Comparison of ENCODE assay signal across 13 cellular contexts in the genomic region with DNA sequence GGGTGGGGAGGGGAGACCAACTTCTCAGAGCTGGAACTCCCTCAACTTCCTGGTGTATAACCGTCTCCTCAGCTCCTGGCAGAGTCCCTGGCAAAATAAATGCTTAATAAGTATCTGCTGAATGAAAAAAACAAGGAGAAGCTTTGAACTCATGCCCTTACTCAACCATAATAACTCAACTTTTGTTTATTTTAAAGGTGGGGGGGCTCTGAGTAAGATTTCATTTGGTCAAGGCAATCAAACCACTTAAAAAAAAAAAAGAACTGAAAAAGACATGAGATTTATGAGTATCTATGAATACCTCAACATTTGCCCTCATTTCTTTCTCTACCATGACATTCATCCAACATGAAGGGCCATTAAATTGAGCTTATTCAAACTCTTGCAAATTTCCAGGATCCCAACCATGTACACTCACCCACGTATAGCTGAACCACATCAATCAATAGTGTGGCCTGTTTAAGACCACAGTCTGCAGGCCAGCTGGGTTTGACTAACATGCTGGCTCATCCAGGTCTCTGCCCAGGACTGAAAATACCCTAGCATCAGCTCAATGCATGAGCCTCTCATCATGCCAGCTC.
DNase-seq lines count a peak whose midpoint lies in the region; ATAC-seq, FAIRE-seq and TF ChIP-seq lines count a peak whose summit lies in the region.
"Had no signal": no experiment of that assay in that cellular context is flagged by ENCODE, and none has a peak within 500 bp of the region (broad histone marks: within the 10 kb centered on the region; RNA-seq: fewer than 3 reads in every experiment).

No MANE protein-coding gene starts in this region.

- DNase-seq in AG08396 (ENCODE audit: low spot score) = peak; percentile 51
- DNase-seq in ELR (ENCODE audit: low read depth) = peak; percentile 50
- DNase-seq in T-helper 17 cell = no peak
- DNase-seq in keratinocyte (ENCODE audit: low read depth, low spot score) = no peak
- DNase-seq in C1 segment of cervical spinal cord (lab: John Stamatoyannopoulos, UW) = no peak
- no peak for DNase-seq in SKM-1 (lab: John Stamatoyannopoulos, UW; ENCODE audit: unreplicated experiment)
- no peak for DNase-seq in NCI-H345 (lab: John Stamatoyannopoulos, UW)
- DNase-seq: amniotic stem cell, DMS79, NCI-H446 treated with DMSO at 0.1 percent for 48 hours, upper lobe of left lung had no signal

- peaks cover 54% of the 10 kb centered on the region for H3K4me1 Mint-ChIP-seq in T-helper 17 cell

- no peaks in the 10 kb centered on the region for H4K20me1 ChIP-seq in keratinocyte (ENCODE audit: control insufficient read depth, extremely low read depth, insufficient read depth, low read length)

- H3K36me3 Mint-ChIP-seq in T-helper 17 cell (ENCODE audit: low read depth) = peaks cover 5% of the 10 kb centered on the region

- no peaks in the 10 kb centered on the region for H3K9me1 ChIP-seq in keratinocyte (ENCODE audit: control insufficient read depth, extremely low read depth, insufficient read depth, low read length)

- H3K9me3 ChIP-seq in T-helper 17 cell (ENCODE audit: control insufficient read depth, low read length, poor library complexity, severe bottlenecking) (no peaks in the 10 kb centered on the region), keratinocyte (ENCODE audit: control insufficient read depth, low read depth, low read length) (no peaks in the 10 kb centered on the region)
- H3K9me3 ChIP-seq: HAP-1, upper lobe of left lung had no signal

- no peaks in the 10 kb centered on the region for H3K27me3 ChIP-seq in keratinocyte (ENCODE audit: control insufficient read depth, extremely low read depth, insufficient read depth, low read length)
- H3K27me3 ChIP-seq: upper lobe of left lung had no signal

- H3K4me1 ChIP-seq in keratinocyte (ENCODE audit: control insufficient read depth, extremely low read depth, insufficient read depth, low read length) = peaks cover 41% of the 10 kb centered on the region
- H3K4me1 ChIP-seq: HAP-1 had no signal

- H3K4me2 ChIP-seq in keratinocyte (ENCODE audit: control insufficient read depth, extremely low read depth, insufficient read depth, low read depth, low read length) = no peak overlapping the region

- no peak overlapping the region for H2AFZ ChIP-seq in keratinocyte (ENCODE audit: control insufficient read depth, low read length)

- peak overlapping the region; percentile 53 for H3K27ac Mint-ChIP-seq in T-helper 17 cell

- H3K27me3 Mint-ChIP-seq in T-helper 17 cell = no peaks in the 10 kb centered on the region

- TF ChIP-seq CTCF in keratinocyte (optimal IDR thresholded peaks at IDR 0.05 in 1 of 3, IDR thresholded peaks at IDR 0.05 in 1 of 3, conservative IDR thresholded peaks at IDR 0.05 in 1 of 3; ENCODE audit: extremely low read depth in 1 of 3, insufficient read depth in 2 of 3, low read length in 3 of 3) = no peak

- H3K27ac ChIP-seq in keratinocyte (ENCODE audit: control insufficient read depth, insufficient read depth, low read length) = no peak overlapping the region
- H3K27ac ChIP-seq: upper lobe of left lung had no signal

- FAIRE-seq in keratinocyte (lab: Jason Lieb, UNC) = peak; percentile 83

- no peak overlapping the region for H3K4me3 Mint-ChIP-seq in T-helper 17 cell

- no peaks in the 10 kb centered on the region for H3K36me3 ChIP-seq in keratinocyte (ENCODE audit: control insufficient read depth in 2 of 2, extremely low read depth in 1 of 2, insufficient read depth in 2 of 2, low read length in 2 of 2)
- H3K36me3 ChIP-seq: HAP-1, upper lobe of left lung had no signal

- H3K79me2 ChIP-seq in keratinocyte (ENCODE audit: control insufficient read depth, insufficient read depth, low read length) = no peaks in the 10 kb centered on the region

- ATAC-seq in T-helper 17 cell (no peak), HG03571 (IDR thresholded peaks at IDR 0.05; ENCODE audit: unreplicated experiment) (no peak)

- dilution Hi-C loops in keratinocyte (cut with MboI; ENCODE audit: extremely low pct_ligation_motif_present, low sequenced_read_pairs) = no loop called here

- H3K9ac ChIP-seq in keratinocyte (ENCODE audit: control insufficient read depth, extremely low read depth, insufficient read depth, low read length) = no peak overlapping the region

- no peak overlapping the region for H3K4me3 ChIP-seq in keratinocyte (ENCODE audit: control insufficient read depth in 2 of 3, extremely low read depth in 1 of 3, insufficient read depth in 2 of 3, low read depth in 1 of 3, low read length in 3 of 3)
- H3K4me3 ChIP-seq: HAP-1, upper lobe of left lung had no signal

Comparison
In these comparisons a context has a peak if more than half of its experiments do, and no peak if none do; other contexts are left out.
1. DNase-seq: peak in AG08396 (single experiment) and ELR (single experiment); none in T-helper 17 cell (0 of 3), keratinocyte (single experiment), C1 segment of cervical spinal cord (0 of 14), SKM-1 (single experiment) and NCI-H345 (single experiment).